8 cellular contexts compared by ENCODE assay signal in the genomic region with DNA sequence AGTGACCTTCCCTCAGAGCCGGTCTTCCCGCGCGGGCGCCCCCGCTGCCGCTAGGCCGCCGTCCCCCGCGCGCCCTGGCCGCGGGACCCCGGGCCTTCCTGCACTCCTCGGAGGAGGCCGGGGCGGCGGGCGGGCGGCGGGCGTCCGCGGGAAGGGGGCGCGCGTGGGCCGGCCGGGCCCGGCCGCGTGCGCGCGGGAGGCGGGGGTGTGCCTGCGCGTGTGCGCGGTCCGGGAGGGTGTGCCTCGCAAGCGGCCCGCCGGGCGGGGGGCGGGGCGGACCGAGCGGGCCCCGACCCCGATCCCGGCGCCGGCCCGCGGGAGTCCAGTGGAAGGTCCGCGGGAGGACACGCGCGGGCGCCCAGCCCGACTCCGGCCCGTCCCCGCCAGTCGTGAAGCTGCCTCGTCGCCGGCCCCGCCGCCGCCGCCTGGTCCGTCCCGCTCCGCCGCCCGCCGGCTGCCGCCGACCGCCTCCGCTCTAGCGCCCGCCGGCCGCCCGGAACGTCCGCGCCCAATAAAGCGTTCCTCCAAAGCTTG. TPM values are rescaled to one million over a fixed set of nuclear protein-coding genes. Genes with fewer than 3 reads are reported as not detected.
DNase-seq lines count a peak whose midpoint lies in the region; ATAC-seq and TF ChIP-seq lines count a peak whose summit lies in the region.

No MANE protein-coding gene starts in this region.

- POLR2A ChIA-PET in activated CD8-positive, alpha-beta T cell treated with anti-CD3 and anti-CD28 coated beads, Interleukin-2, amount 10 ng/mL, durations not matched to agents 7 days and 5 days (lab: Charles Lee): interaction anchor here (0.8 to 5.1 kb wide), 11 partner anchors 10 to 150 kb away, joined by 3 to 42 read pairs (median 4); no protein-coding TSS in a partner anchor
- POLR2A ChIA-PET in naive thymus-derived CD4-positive, alpha-beta T cell (lab: Charles Lee): interaction anchor here (0.7 to 6.3 kb wide), 18 partner anchors 10 to 150 kb away, joined by 3 to 58 read pairs (median 4); no protein-coding TSS in a partner anchor

- no peak for TF ChIP-seq POLR2A in tibial nerve (IDR thresholded peaks at IDR 0.05)

- H3K27ac ChIP-seq in naive thymus-derived CD4-positive, alpha-beta T cell (ENCODE audit: low read depth, low read length): peak overlapping the region; percentile 82
- H3K27ac ChIP-seq in tibial nerve: peak overlapping the region; percentile 77 to 98 (median 87)

- peaks cover 36 to 39% of the 10 kb centered on the region in 2 donors for H3K4me1 ChIP-seq in naive thymus-derived CD4-positive, alpha-beta T cell (ENCODE audit: control insufficient read depth in 2 of 2, insufficient read depth in 2 of 2, low read length in 2 of 2)
- peaks cover 0 to 62% (median 34%) of the 10 kb centered on the region in 4 donors for H3K4me1 ChIP-seq in tibial nerve

- peaks cover 43 to 46% (median 44%) of the 10 kb centered on the region in 3 donors for H3K4me1 Mint-ChIP-seq in IgD-negative memory B cell
- peaks cover 50% of the 10 kb centered on the region for H3K4me1 Mint-ChIP-seq in activated CD8-positive, alpha-beta T cell treated with anti-CD3 and anti-CD28 coated beads, Interleukin-2, amount 10 ng/mL, durations not matched to agents 7 days and 5 days (ENCODE audit: low read depth)
- H3K4me1 Mint-ChIP-seq in naive thymus-derived CD4-positive, alpha-beta T cell: peaks cover 9 to 60% (median 52%) of the 10 kb centered on the region in 7 donors

- no peaks in the 10 kb centered on the region for H3K9me3 Mint-ChIP-seq in IgD-negative memory B cell
- no peaks in the 10 kb centered on the region for H3K9me3 Mint-ChIP-seq in activated CD8-positive, alpha-beta T cell treated with anti-CD3 and anti-CD28 coated beads, Interleukin-2, amount 10 ng/mL, durations not matched to agents 7 days and 5 days (ENCODE audit: insufficient read depth)
- H3K9me3 Mint-ChIP-seq in naive thymus-derived CD4-positive, alpha-beta T cell: no peaks in the 10 kb centered on the region

- peaks cover 0 to 2% (median 0%) of the 10 kb centered on the region in 3 experiments for H3K36me3 ChIP-seq in naive thymus-derived CD4-positive, alpha-beta T cell (ENCODE audit: control insufficient read depth in 2 of 3, insufficient read depth in 3 of 3, low read length in 3 of 3)
- H3K36me3 ChIP-seq in tibial nerve: no peaks in the 10 kb centered on the region

- H3K4me3 ChIP-seq in naive thymus-derived CD4-positive, alpha-beta T cell (ENCODE audit: low read length): peak overlapping the region; percentile 72
- H3K4me3 ChIP-seq in tibial nerve: peak overlapping the region; percentile 62 to 88 (median 82)

- no peaks in the 10 kb centered on the region for H3K9me3 ChIP-seq in naive thymus-derived CD4-positive, alpha-beta T cell (ENCODE audit: control insufficient read depth in 2 of 3, low read length in 3 of 3)
- no peaks in the 10 kb centered on the region for H3K9me3 ChIP-seq in tibial nerve

- intact Hi-C loops in naive thymus-derived CD4-positive, alpha-beta T cell (cut with micrococcal nuclease): loop anchor here (1.0 to 5.0 kb wide), 8 partner anchors 17 to 431 kb away; partner anchors contain the start of gene ITSN1 (in 1 of the 2)

- TF ChIP-seq CTCF in tibial nerve (IDR thresholded peaks at IDR 0.05): no peak

- 1% methylated on average over 29 to 56 of the region's 95 CpGs for WGBS in tibial nerve, 2 donors

- CTCF ChIA-PET in activated CD8-positive, alpha-beta T cell treated with anti-CD3 and anti-CD28 coated beads, Interleukin-2, amount 10 ng/mL, durations not matched to agents 7 days and 5 days (lab: Charles Lee): interaction anchor here (1.0 to 6.6 kb wide), 12 partner anchors 13 to 273 kb away, joined by 3 to 63 read pairs (median 4); no protein-coding TSS in a partner anchor
- CTCF ChIA-PET in naive thymus-derived CD4-positive, alpha-beta T cell (lab: Charles Lee): interaction anchor here (0.7 to 3.3 kb wide), 4 partner anchors 56 to 150 kb away, joined by 3 to 16 read pairs (median 8); no protein-coding TSS in a partner anchor

- TF ChIP-seq EP300 in tibial nerve (IDR thresholded peaks at IDR 0.05): no peak

- peaks cover 8% of the 10 kb centered on the region for H3K36me3 Mint-ChIP-seq in IgD-negative memory B cell
- H3K36me3 Mint-ChIP-seq in activated CD8-positive, alpha-beta T cell treated with anti-CD3 and anti-CD28 coated beads, Interleukin-2, amount 10 ng/mL, durations not matched to agents 7 days and 5 days (ENCODE audit: low read depth): peaks cover 42% of the 10 kb centered on the region
- H3K36me3 Mint-ChIP-seq in naive thymus-derived CD4-positive, alpha-beta T cell: peaks cover 0 to 33% (median 4%) of the 10 kb centered on the region in 5 donors

- no peaks in the 10 kb centered on the region for H3K27me3 ChIP-seq in naive thymus-derived CD4-positive, alpha-beta T cell (ENCODE audit: control insufficient read depth in 2 of 2, insufficient read depth in 2 of 2, low read length in 2 of 2)
- H3K27me3 ChIP-seq in tibial nerve: no peaks in the 10 kb centered on the region

- no peaks in the 10 kb centered on the region for H3K27me3 Mint-ChIP-seq in IgD-negative memory B cell
- H3K27me3 Mint-ChIP-seq in activated CD8-positive, alpha-beta T cell treated with anti-CD3 and anti-CD28 coated beads, Interleukin-2, amount 10 ng/mL, durations not matched to agents 7 days and 5 days (ENCODE audit: low read depth): peaks cover 4% of the 10 kb centered on the region
- H3K27me3 Mint-ChIP-seq in naive thymus-derived CD4-positive, alpha-beta T cell: peaks cover 0 to 7% (median 0%) of the 10 kb centered on the region in 5 donors

- peak overlapping the region; percentile 91 to 96 (median 91) for H3K27ac Mint-ChIP-seq in IgD-negative memory B cell
- peak overlapping the region; percentile 75 for H3K27ac Mint-ChIP-seq in activated CD8-positive, alpha-beta T cell treated with anti-CD3 and anti-CD28 coated beads, Interleukin-2, amount 10 ng/mL, durations not matched to agents 7 days and 5 days
- peak overlapping the region; percentile 89 to 95 (median 92) for H3K27ac Mint-ChIP-seq in naive thymus-derived CD4-positive, alpha-beta T cell

- peak overlapping the region; percentile 91 to 98 (median 96) for H3K4me3 Mint-ChIP-seq in IgD-negative memory B cell
- peak overlapping the region; percentile 92 for H3K4me3 Mint-ChIP-seq in activated CD8-positive, alpha-beta T cell treated with anti-CD3 and anti-CD28 coated beads, Interleukin-2, amount 10 ng/mL, durations not matched to agents 7 days and 5 days
- peak overlapping the region; percentile 88 to 98 (median 96) for H3K4me3 Mint-ChIP-seq in naive thymus-derived CD4-positive, alpha-beta T cell

- peak; percentile 32 for ATAC-seq in GM21576 (IDR thresholded peaks at IDR 0.05; ENCODE audit: unreplicated experiment)
- ATAC-seq in activated CD8-positive, alpha-beta T cell treated with anti-CD3 and anti-CD28 coated beads, Interleukin-2, amount 10 ng/mL, durations not matched to agents 7 days and 5 days: peak; percentile 60
- ATAC-seq in esophagus mucosa: peak; percentile 41
- ATAC-seq in naive thymus-derived CD4-positive, alpha-beta T cell: peak; percentile 76

- DNase-seq in GM03348 (ENCODE audit: low spot score) (peak; percentile 89), tibial nerve (ENCODE audit: low spot score in 2 of 2) (no peak), NOMO-1 treated with dmso at 0.1 percent for 144 hours (lab: John Stamatoyannopoulos, UW; ENCODE audit: unreplicated experiment) (no peak)
- peak; percentile 49 for DNase-seq in activated CD8-positive, alpha-beta T cell treated with anti-CD3 and anti-CD28 coated beads, Interleukin-2, amount 10 ng/mL, durations not matched to agents 7 days and 5 days
- DNase-seq in naive thymus-derived CD4-positive, alpha-beta T cell: peak in 4 of 9 donors; percentile 21 to 71 (median 36)

RNA-seq across cellular contexts. Expression of gene MRPS6, which starts 0.4 kb away (rescaled TPM):
- 162 TPM for polyA plus RNA-seq in IgD-negative memory B cell
- total RNA-seq in activated CD8-positive, alpha-beta T cell treated with anti-CD3 and anti-CD28 coated beads, Interleukin-2, amount 10 ng/mL, durations not matched to agents 7 days and 5 days: 10 to 100 TPM; 80.2 to 84.3 TPM
- 31.0 TPM for total RNA-seq in esophagus mucosa
- 10 to 100 TPM; 25.5 to 92.7 (median 87.9) TPM for total RNA-seq in naive thymus-derived CD4-positive, alpha-beta T cell
- polyA plus RNA-seq in naive thymus-derived CD4-positive, alpha-beta T cell: 100 to 1,000 TPM; 183 to 193 TPM
- 10 to 100 TPM; 57.9 to 69.6 (median 61.2) TPM for total RNA-seq in tibial nerve

RNA-seq across cellular contexts. Expression of gene SLC5A3, which starts 0.4 kb away (rescaled TPM):
- 0.93 TPM for polyA plus RNA-seq in IgD-negative memory B cell
- total RNA-seq in activated CD8-positive, alpha-beta T cell treated with anti-CD3 and anti-CD28 coated beads, Interleukin-2, amount 10 ng/mL, durations not matched to agents 7 days and 5 days: 10 to 100 TPM; 22.4 to 24.2 TPM
- total RNA-seq in esophagus mucosa: 5.6 TPM
- total RNA-seq in naive thymus-derived CD4-positive, alpha-beta T cell: 10 to 100 TPM in 3 of 5 experiments, 1 to 10 TPM in 2; 8.8 to 45.5 (median 34.0) TPM
- polyA plus RNA-seq in naive thymus-derived CD4-positive, alpha-beta T cell: 1 to 10 TPM; 1.8 to 2.1 TPM
- total RNA-seq in tibial nerve: 10 to 100 TPM; 38.1 to 74.5 (median 44.9) TPM

Comparison
In these comparisons a context has a peak if more than half of its experiments do, and no peak if none do; other contexts are left out.
1. DNase-seq: peak in GM03348 (single experiment) and activated CD8-positive, alpha-beta T cell treated with anti-CD3 and anti-CD28 coated beads, Interleukin-2, amount 10 ng/mL, durations not matched to agents 7 days and 5 days (single experiment); none in tibial nerve (0 of 2) and NOMO-1 treated with dmso at 0.1 percent for 144 hours (single experiment).
2. Peak in every context shown above with its lines, with median percentiles within 50 percentile points of each other: ATAC-seq, H3K27ac Mint-ChIP-seq and H3K4me3 Mint-ChIP-seq.